8 cellular contexts compared by ENCODE assay signal in the genomic region with DNA sequence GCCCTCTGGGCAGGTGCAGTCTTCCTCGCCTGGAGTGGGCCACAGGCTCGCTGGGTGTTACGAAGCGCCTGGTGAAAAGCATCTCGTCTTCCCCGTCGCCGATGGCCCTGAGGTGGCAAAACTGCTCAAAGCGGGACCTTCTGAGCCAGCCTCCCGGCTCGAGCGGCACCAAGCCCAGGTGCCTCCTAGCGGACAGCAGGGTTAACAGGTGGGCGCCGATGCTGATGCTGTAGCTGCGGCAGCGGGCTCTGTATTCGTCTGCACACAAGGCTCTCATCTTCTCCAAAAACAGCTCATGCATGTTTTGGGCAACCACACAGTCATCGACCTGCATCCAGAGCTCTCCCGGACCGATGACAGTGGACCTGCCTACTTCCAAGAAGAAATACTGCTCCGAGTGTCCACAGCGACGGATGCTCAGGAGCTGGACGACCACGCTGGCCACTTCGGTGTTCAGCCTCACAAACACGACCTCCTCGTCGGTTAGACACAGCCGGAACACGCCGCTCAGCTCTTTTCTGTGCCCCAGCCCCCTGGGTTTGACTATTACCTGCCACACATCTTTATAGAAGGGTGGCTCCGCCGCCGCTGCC. TPM values are rescaled to one million over a fixed set of nuclear protein-coding genes. Genes with fewer than 3 reads are reported as not detected.
A peak's percentile ranks its signal among the peaks of the same experiment; 100 is the strongest.
DNase-seq lines count a peak whose midpoint lies in the region; ATAC-seq and TF ChIP-seq lines count a peak whose summit lies in the region.

No MANE protein-coding gene starts in this region.

- no peak for TF ChIP-seq POLR2A in vagina (IDR thresholded peaks at IDR 0.05)

- H3K4me1 ChIP-seq in vagina, result no peaks in the 10 kb centered on the region

- peak; percentile 49 for TF ChIP-seq CTCF in VCaP (conservative IDR thresholded peaks at IDR 0.05)
- no peak for TF ChIP-seq CTCF in vagina (IDR thresholded peaks at IDR 0.05)

- H3K9me3 ChIP-seq in vagina, result no peaks in the 10 kb centered on the region

- H3K27me3 ChIP-seq in vagina, result peaks cover 6% of the 10 kb centered on the region

- intact Hi-C loops in vagina (cut with DNase I), result no loop called here

- peak; percentile 10 for DNase-seq in stimulated activated CD4-positive, alpha-beta T cell treated with anti-CD3 and anti-CD28 coated beads, Interleukin-15, amount 100 ng/mL, for 24 hours
- DNase-seq in stimulated activated CD4-positive, alpha-beta T cell treated with anti-CD3 and anti-CD28 coated beads, Interleukin-4, amount 100 ng/mL, for 1 hour, result no peak
- DNase-seq in kidney tubule cell (ENCODE audit: low spot score) (peak; percentile 17), vagina (ENCODE audit: extremely low spot score in 2 of 2) (no peak), NCI-H1048 (lab: John Stamatoyannopoulos, UW) (no peak), NCI-H446 (lab: John Stamatoyannopoulos, UW) (no peak)

- peak overlapping the region; percentile 42 to 53 for H3K4me3 ChIP-seq in vagina

- no peak for ATAC-seq in HG03460 (IDR thresholded peaks at IDR 0.05; ENCODE audit: unreplicated experiment)

- H3K27ac ChIP-seq in VCaP, result no peak overlapping the region
- H3K27ac ChIP-seq in vagina, result no peak overlapping the region

- H3K36me3 ChIP-seq in vagina, result no peaks in the 10 kb centered on the region

RNA-seq across cellular contexts. Expression of a gene that starts 1.2 kb away (rescaled TPM):
- total RNA-seq in vagina, result 0.74 TPM

Comparison
In these comparisons a context has a peak if more than half of its experiments do, and no peak if none do; other contexts are left out.
1. DNase-seq: peak in stimulated activated CD4-positive, alpha-beta T cell treated with anti-CD3 and anti-CD28 coated beads, Interleukin-15, amount 100 ng/mL, for 24 hours (single experiment) and kidney tubule cell (single experiment); none in stimulated activated CD4-positive, alpha-beta T cell treated with anti-CD3 and anti-CD28 coated beads, Interleukin-4, amount 100 ng/mL, for 1 hour (single experiment), vagina (0 of 2), NCI-H1048 (single experiment) and NCI-H446 (0 of 2).